Comparison of ENCODE assay signal across 8 cellular contexts in the genomic region with DNA sequence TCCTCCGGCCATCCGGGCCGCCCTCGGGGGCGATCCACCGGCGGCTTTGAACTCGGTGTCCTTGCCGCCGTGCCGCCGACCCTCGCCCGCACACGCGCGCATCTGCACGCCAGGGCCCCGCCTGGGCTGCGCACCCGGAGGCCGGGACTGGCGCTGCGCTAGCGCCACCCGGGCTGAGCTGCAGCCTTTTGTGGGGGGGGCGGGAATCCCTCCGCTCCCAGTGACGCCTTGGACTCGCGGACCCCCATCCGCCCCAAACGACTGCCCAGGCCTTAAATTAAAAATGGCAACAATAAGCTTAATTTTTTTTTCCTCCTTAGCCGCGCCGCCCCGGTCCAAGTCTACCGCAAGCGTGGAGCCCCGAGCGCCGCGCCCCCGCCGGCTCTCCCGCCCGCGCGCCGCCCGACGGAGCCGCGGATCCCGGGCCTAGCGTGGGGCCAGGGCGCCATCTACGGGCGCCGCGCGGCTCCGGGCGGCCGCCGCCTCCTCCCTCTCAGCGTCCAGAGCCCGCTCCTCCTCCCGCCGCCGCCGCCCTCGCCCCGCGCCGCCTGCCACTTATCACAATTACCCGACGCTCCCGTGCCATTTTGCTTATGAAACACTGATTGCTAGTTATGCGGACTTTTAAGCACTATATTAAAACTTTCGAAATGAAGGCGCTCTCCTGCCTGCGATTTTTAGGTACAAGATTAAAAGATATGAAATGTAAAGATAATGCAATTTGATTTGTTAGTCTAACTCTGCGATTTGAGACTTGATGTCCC. TPM values are rescaled to one million over a fixed set of nuclear protein-coding genes. Genes with fewer than 3 reads are reported as not detected.
A peak's percentile ranks its signal among the peaks of the same experiment; 100 is the strongest.
DNase-seq lines count a peak whose midpoint lies in the region.

No MANE protein-coding gene starts in this region.

- H3K9me3 ChIP-seq in effector memory CD4-positive, alpha-beta T cell (ENCODE audit: control insufficient read depth, low read length) = no peaks in the 10 kb centered on the region

- no peak overlapping the region for H3K4me3 ChIP-seq in effector memory CD4-positive, alpha-beta T cell (ENCODE audit: insufficient read depth, low read depth, low read length, poor library complexity, severe bottlenecking)

- no peaks in the 10 kb centered on the region for H3K36me3 ChIP-seq in effector memory CD4-positive, alpha-beta T cell (ENCODE audit: control insufficient read depth, insufficient read depth, low read length)

- H3K27ac ChIP-seq in effector memory CD4-positive, alpha-beta T cell (ENCODE audit: insufficient read depth, low read length, poor library complexity, severe bottlenecking) = no peak overlapping the region

- in situ Hi-C loops in KBM-7 (cut with MboI; ENCODE audit: low pct_unique_long_range_greater_than_20kb, low sequenced_read_pairs) = no loop called here

- peaks cover 61% of the 10 kb centered on the region for H3K27me3 ChIP-seq in effector memory CD4-positive, alpha-beta T cell (replicated peaks; ENCODE audit: control insufficient read depth, insufficient read depth, low read length, poor library complexity, severe bottlenecking)

- DNase-seq in NCI-H2081 (lab: John Stamatoyannopoulos, UW) = peak; percentile 5 to 7
- DNase-seq in NCI-H2081 treated with DMSO at 0.1 percent for 48 hours (lab: John Stamatoyannopoulos, UW) = no peak
- peak; percentile 68 for DNase-seq in KBM-7
- DNase-seq in activated CD8-positive, alpha-beta memory T cell treated with anti-CD3 and anti-CD28 coated beads, Interleukin-2, amount 50 U/mL, for 48 hours = peak; percentile 77
- DNase-seq in head of caudate nucleus = peak in 26 of 42 donors; percentile 5 to 71 (median 34)
- peak; percentile 7 for DNase-seq in pulmonary artery endothelial cell (ENCODE audit: low read depth, low spot score)
- DNase-seq in effector memory CD4-positive, alpha-beta T cell = no peak
- no peak for DNase-seq in HCEC 1CT

- peaks cover 15% of the 10 kb centered on the region for H3K4me1 ChIP-seq in effector memory CD4-positive, alpha-beta T cell (ENCODE audit: control insufficient read depth, insufficient read depth, low read length, poor library complexity, severe bottlenecking)

- intact Hi-C loops in head of caudate nucleus (cut with DNase I) = no loop called here

RNA-seq across cellular contexts. Expression of a gene that starts 7.5 kb away (rescaled TPM):
- 0.07 and 0.14 TPM in 2 replicates for total RNA-seq in pulmonary artery endothelial cell

Comparison
In these comparisons a context has a peak if more than half of its experiments do, and no peak if none do; other contexts are left out.
1. DNase-seq: peak in NCI-H2081 (2 of 2), KBM-7 (single experiment), activated CD8-positive, alpha-beta memory T cell treated with anti-CD3 and anti-CD28 coated beads, Interleukin-2, amount 50 U/mL, for 48 hours (single experiment), head of caudate nucleus (26 of 42) and pulmonary artery endothelial cell (single experiment); none in NCI-H2081 treated with DMSO at 0.1 percent for 48 hours (single experiment), effector memory CD4-positive, alpha-beta T cell (0 of 3) and HCEC 1CT (single experiment).